1 cellular context compared by ENCODE assay signal in the genomic region with DNA sequence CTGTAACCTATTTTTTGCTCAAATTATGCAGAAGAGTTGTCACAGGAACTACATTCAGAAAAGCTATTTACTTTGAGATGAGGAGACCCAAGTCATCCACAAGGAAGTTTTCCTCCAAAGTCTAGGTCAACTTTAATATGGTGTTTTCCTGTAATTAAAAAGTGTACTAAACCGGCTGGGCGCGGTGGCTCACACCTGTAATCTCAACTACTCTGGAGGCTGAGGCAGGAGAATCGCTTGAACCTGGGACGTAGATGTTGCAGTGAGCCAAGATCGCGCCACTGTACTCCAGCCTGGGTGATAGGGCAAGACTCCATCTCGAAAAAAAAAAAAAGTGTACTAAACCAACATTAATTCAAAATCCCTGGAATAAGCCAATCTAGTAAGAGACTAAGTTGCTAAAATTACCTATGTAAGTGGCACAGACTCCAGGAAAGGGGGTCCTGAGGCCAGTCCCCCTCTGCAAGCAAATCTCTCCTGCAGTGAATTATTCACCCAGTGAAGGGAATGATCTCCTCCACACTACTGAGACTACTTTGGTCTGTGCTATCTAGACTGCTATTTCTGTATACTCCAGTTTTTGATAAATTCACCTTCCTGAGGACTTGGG.
TF ChIP-seq lines count a peak whose summit lies in the region.

No MANE protein-coding gene starts in this region.

TF ChIP-seq in GM12878, 131 proteins besides CTCF, POLR2A, EP300 and RAD21:
- TF ChIP-seq, protein P1, sequence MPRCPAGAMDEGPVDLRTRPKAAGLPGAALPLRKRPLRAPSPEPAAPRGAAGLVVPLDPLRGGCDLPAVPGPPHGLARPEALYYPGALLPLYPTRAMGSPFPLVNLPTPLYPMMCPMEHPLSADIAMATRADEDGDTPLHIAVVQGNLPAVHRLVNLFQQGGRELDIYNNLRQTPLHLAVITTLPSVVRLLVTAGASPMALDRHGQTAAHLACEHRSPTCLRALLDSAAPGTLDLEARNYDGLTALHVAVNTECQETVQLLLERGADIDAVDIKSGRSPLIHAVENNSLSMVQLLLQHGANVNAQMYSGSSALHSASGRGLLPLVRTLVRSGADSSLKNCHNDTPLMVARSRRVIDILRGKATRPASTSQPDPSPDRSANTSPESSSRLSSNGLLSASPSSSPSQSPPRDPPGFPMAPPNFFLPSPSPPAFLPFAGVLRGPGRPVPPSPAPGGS (IDR thresholded peaks at IDR 0.05; ENCODE audit: borderline replicate concordance, insufficient read depth, low read depth, low read length, poor library complexity, severe bottlenecking), result no peak
- TF ChIP-seq ESRRA (IDR thresholded peaks at IDR 0.05; ENCODE audit: low read length) (no peak), HDAC2 (IDR thresholded peaks at IDR 0.05) (no peak), CEBPB (IDR thresholded peaks at IDR 0.05; ENCODE audit: borderline replicate concordance in 1 of 2, low read depth in 2 of 2, low read length in 2 of 2) (no peak), WRNIP1 (IDR thresholded peaks at IDR 0.05; ENCODE audit: borderline replicate concordance, low read depth, low read length) (0 out of 2 replicates have a peak, but pooled peaks have one; percentile 50), RBBP5 (conservative IDR thresholded peaks at IDR 0.05) (no peak), BCL11A (IDR thresholded peaks at IDR 0.05; ENCODE audit: low read depth, low read length) (no peak), PAX5 (IDR thresholded peaks at IDR 0.05; ENCODE audit: borderline replicate concordance, low read depth, low read length) (no peak)
